In genomic region chr9:31355159-31355882, GRCh38 we compare ENCODE assay signal across 29 cellular contexts.
"Had no signal": no experiment of that assay in that cellular context is flagged by ENCODE, and none has a peak within 500 bp of the region (broad histone marks: within the 10 kb centered on the region; RNA-seq: fewer than 3 reads in every experiment).

No MANE protein-coding gene starts in this region.

- H3K4me1 ChIP-seq: ascending aorta, body of pancreas, breast epithelium, Peyer's patch had no signal

- H3K36me3 ChIP-seq: ascending aorta, breast epithelium, MG63, Peyer's patch had no signal

- H3K27me3 ChIP-seq: ascending aorta, body of pancreas, breast epithelium, MG63, Peyer's patch had no signal

- DNase-seq: activated CD4-positive, alpha-beta T cell treated with anti-CD3 and anti-CD28 coated beads, Interleukin-2, amount 10 ng/mL, durations not matched to agents 24 days and 14 days; activated CD4-positive, alpha-beta T cell treated with anti-CD3 and anti-CD28 coated beads, Interleukin-2, amount 50 U/mL, for 4 hours; activated CD8-positive, alpha-beta T cell treated with anti-CD3 and anti-CD28 coated beads for 36 hours; activated effector memory CD4-positive, alpha-beta T cell treated with anti-CD3 and anti-CD28 coated beads, Interleukin-2, amount 50 U/mL, for 16 hours; activated naive CD4-positive, alpha-beta T cell; activated naive CD4-positive, alpha-beta T cell treated with anti-CD3 and anti-CD28 coated beads, Interleukin-2, amount 50 U/mL, for 16 hours; activated naive CD8-positive, alpha-beta T cell treated with anti-CD3 and anti-CD28 coated beads for 36 hours; activated T-cell treated with anti-CD3 and anti-CD28 coated beads, Interleukin-2, amount 50 U/mL, for 1 hour; activated T-cell treated with anti-CD3 and anti-CD28 coated beads, Interleukin-2, amount 50 U/mL, for 72 hours; amygdala; body of pancreas; caudate nucleus; cerebellar nuclear complex; Kasumi-1; KG1; MG63; NCI-H1048; NCI-H1694; NCI-H345; PC-3; Peyer's patch; RPMI8226; SIG-M5; SW 1271; T-helper 1 cell; T-helper 2 cell; T-helper 9 cell had no signal

- H3K27ac ChIP-seq: ascending aorta, body of pancreas, breast epithelium, Peyer's patch had no signal

- H3K9me3 ChIP-seq: ascending aorta, body of pancreas, breast epithelium, MG63, Peyer's patch had no signal

- H3K4me3 ChIP-seq: ascending aorta, body of pancreas, breast epithelium, MG63, Peyer's patch had no signal
